In the genomic region with DNA sequence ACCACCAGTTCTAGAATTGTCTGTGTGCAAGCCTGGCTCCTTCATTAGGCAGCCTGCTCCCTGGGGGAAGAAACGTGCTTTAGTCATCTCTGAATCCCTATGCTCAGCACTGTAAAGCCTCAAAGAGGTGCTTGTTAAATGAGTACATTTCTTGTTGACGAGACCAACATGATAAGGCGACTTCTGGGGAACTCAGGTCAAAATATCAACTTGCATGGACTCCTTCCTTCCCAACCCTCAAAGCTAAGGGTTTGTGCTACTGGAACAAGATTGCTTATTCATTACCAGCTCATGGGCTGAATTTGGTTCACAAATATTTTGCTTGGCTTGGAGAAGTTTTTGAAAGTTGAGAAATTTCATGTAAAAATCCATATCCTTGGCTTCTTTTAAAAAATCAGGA, we compare ENCODE assay signal across 34 cellular contexts.
"Had no signal": no experiment of that assay in that cellular context is flagged by ENCODE, and none has a peak within 500 bp of the region (broad histone marks: within the 10 kb centered on the region; RNA-seq: fewer than 3 reads in every experiment).

No MANE protein-coding gene starts in this region.

- DNase-seq: activated B cell treated with CpG ODN at 0.5 μM for 24 hours; activated CD4-positive, alpha-beta memory T cell treated with anti-CD3 and anti-CD28 coated beads for 36 hours; activated CD4-positive, alpha-beta T cell treated with anti-CD3 and anti-CD28 coated beads for 4 hours; activated CD4-positive, alpha-beta T cell treated with anti-CD3 and anti-CD28 coated beads, Interleukin-2, amount 10 ng/mL, durations not matched to agents 24 days and 14 days; activated CD4-positive, alpha-beta T cell treated with anti-CD3 and anti-CD28 coated beads, Interleukin-2, amount 50 U/mL, for 1 hour; activated CD4-positive, alpha-beta T cell treated with anti-CD3 and anti-CD28 coated beads, Interleukin-2, amount 50 U/mL, for 4 hours; activated CD4-positive, CD25-positive, alpha-beta regulatory T cell treated with anti-CD3 and anti-CD28 coated beads, Interleukin-2, amount 50 U/mL, for 72 hours; activated CD8-positive, alpha-beta memory T cell treated with anti-CD3 and anti-CD28 coated beads, Interleukin-2, amount 50 U/mL, for 4 hours; activated CD8-positive, alpha-beta T cell treated with anti-CD3 and anti-CD28 coated beads for 36 hours; activated effector memory CD4-positive, alpha-beta T cell treated with anti-CD3 and anti-CD28 coated beads, Interleukin-2, amount 50 U/mL, for 16 hours; activated gamma-delta T cell treated with Interleukin-2 at 50 U/mL for 16 hours; activated naive CD4-positive, alpha-beta T cell; activated naive CD4-positive, alpha-beta T cell treated with anti-CD3 and anti-CD28 coated beads for 36 hours; activated naive CD4-positive, alpha-beta T cell treated with anti-CD3 and anti-CD28 coated beads, Interleukin-2, amount 50 U/mL, for 16 hours; activated naive CD8-positive, alpha-beta T cell treated with anti-CD3 and anti-CD28 coated beads for 36 hours; activated T-cell treated with anti-CD3 and anti-CD28 coated beads for 4 hours; activated T-cell treated with anti-CD3 and anti-CD28 coated beads, Interleukin-2, amount 50 U/mL, for 1 hour; activated T-cell treated with anti-CD3 and anti-CD28 coated beads, Interleukin-2, amount 50 U/mL, for 4 hours; activated T-cell treated with anti-CD3 and anti-CD28 coated beads, Interleukin-2, amount 50 U/mL, for 72 hours; adrenal gland; amniotic stem cell; aorta; body of pancreas; brain microvascular endothelial cell; central memory CD4-positive, alpha-beta T cell; T-helper 1 cell; T-helper 2 cell; T-helper 9 cell had no signal

- H3K27ac ChIP-seq: adrenal gland, body of pancreas, brain microvascular endothelial cell, breast epithelium, VCaP had no signal

- H3K27me3 ChIP-seq: body of pancreas, brain microvascular endothelial cell, breast epithelium had no signal

- ATAC-seq: activated CD8-positive, alpha-beta T cell treated with anti-CD3 and anti-CD28 coated beads for 36 hours; activated naive CD4-positive, alpha-beta T cell treated with anti-CD3 and anti-CD28 coated beads, Interleukin-2, amount 50 U/mL, for 72 hours; activated T-cell treated with anti-CD3 and anti-CD28 coated beads, Interleukin-2, amount 50 U/mL, for 4 hours; activated T-cell treated with anti-CD3 and anti-CD28 coated beads, Interleukin-2, amount 50 U/mL, for 72 hours; activated T-helper 17 cell treated with anti-CD3 and anti-CD28 coated beads, Interleukin-2, amount 50 U/mL, for 72 hours; body of pancreas had no signal

- H3K36me3 ChIP-seq: adrenal gland, breast epithelium had no signal

- H3K4me3 ChIP-seq: adrenal gland, body of pancreas, breast epithelium had no signal

- FAIRE-seq: astrocyte, TTC549 had no signal

- H3K4me1 ChIP-seq: adrenal gland, body of pancreas, breast epithelium had no signal

- H3K9me3 ChIP-seq: adrenal gland, body of pancreas, breast epithelium had no signal
